ENCODE assay signal across 23 cellular contexts in genomic region chr3:123788706-123789105, GRCh38.
DNase-seq lines count a peak whose midpoint lies in the region; TF ChIP-seq lines count a peak whose summit lies in the region.
"Had no signal": no experiment of that assay in that cellular context is flagged by ENCODE, and none has a peak within 500 bp of the region (broad histone marks: within the 10 kb centered on the region; RNA-seq: fewer than 3 reads in every experiment).

No MANE protein-coding gene starts in this region.

- H3K27ac ChIP-seq in brain microvascular endothelial cell, result peak overlapping the region; percentile 34
- H3K27ac ChIP-seq: gastrocnemius medialis, parathyroid adenoma, right atrium auricular region, vagina had no signal

- H3K4me1 Mint-ChIP-seq in Caco-2 (ENCODE audit: low read depth, unreplicated experiment), result peaks cover 46% of the 10 kb centered on the region
- H3K4me1 Mint-ChIP-seq in mesothelial cell of epicardium, result peaks cover 30% of the 10 kb centered on the region
- H3K4me1 Mint-ChIP-seq in activated naive CD8-positive, alpha-beta T cell treated with anti-CD3 and anti-CD28 coated beads for 36 hours, result no peaks in the 10 kb centered on the region
- H3K4me1 Mint-ChIP-seq: activated CD4-positive, alpha-beta T cell treated with anti-CD3 and anti-CD28 coated beads, Interleukin-2, amount 10 ng/mL, durations not matched to agents 24 days and 14 days; CD4-positive, CD25-positive, alpha-beta regulatory T cell; IgD-negative memory B cell had no signal

- no peaks in the 10 kb centered on the region for H3K9me3 Mint-ChIP-seq in Caco-2 (ENCODE audit: unreplicated experiment)
- H3K9me3 Mint-ChIP-seq in mesothelial cell of epicardium, result peaks cover 4% of the 10 kb centered on the region
- H3K9me3 Mint-ChIP-seq in activated naive CD8-positive, alpha-beta T cell treated with anti-CD3 and anti-CD28 coated beads for 36 hours, result no peaks in the 10 kb centered on the region
- H3K9me3 Mint-ChIP-seq: activated CD4-positive, alpha-beta T cell treated with anti-CD3 and anti-CD28 coated beads, Interleukin-2, amount 10 ng/mL, durations not matched to agents 24 days and 14 days; activated T-cell treated with anti-CD3 and anti-CD28 coated beads, Interleukin-2, amount 50 U/mL, for 4 hours had no signal

- H3K4me3 Mint-ChIP-seq in Caco-2 (ENCODE audit: unreplicated experiment) (no peak overlapping the region), mesothelial cell of epicardium (no peak overlapping the region)
- H3K4me3 Mint-ChIP-seq in activated naive CD8-positive, alpha-beta T cell treated with anti-CD3 and anti-CD28 coated beads for 36 hours, result no peak overlapping the region
- H3K4me3 Mint-ChIP-seq: activated CD4-positive, alpha-beta T cell treated with anti-CD3 and anti-CD28 coated beads, Interleukin-2, amount 10 ng/mL, durations not matched to agents 24 days and 14 days; activated T-cell treated with anti-CD3 and anti-CD28 coated beads, Interleukin-2, amount 50 U/mL, for 4 hours; CD4-positive, CD25-positive, alpha-beta regulatory T cell; IgD-negative memory B cell had no signal

- BruUV-seq in Caco-2 (replicated peaks; lab: Mats Ljungman, UMichigan), result no TSS peak

- DNase-seq in Caco-2 (no peak), M059J (ENCODE audit: low read depth) (peak; percentile 61), brain microvascular endothelial cell (peak; percentile 63), mesothelial cell of epicardium (ENCODE audit: low spot score in 2 of 2, unreplicated experiment in 2 of 2) (no peak), germinal center (ENCODE audit: low spot score) (no peak), COR-L47 (lab: John Stamatoyannopoulos, UW) (no peak)
- no peak for DNase-seq in activated naive CD8-positive, alpha-beta T cell treated with anti-CD3 and anti-CD28 coated beads for 36 hours
- DNase-seq in NK-92 treated with Interleukin-12 subunit alpha and Interleukin-12 subunit beta, amount 100 ng/mL, for 24 hours (lab: John Stamatoyannopoulos, UW), result no peak
- DNase-seq: activated CD4-positive, alpha-beta T cell treated with anti-CD3 and anti-CD28 coated beads, Interleukin-2, amount 10 ng/mL, durations not matched to agents 24 days and 14 days; activated gamma-delta T cell treated with Interleukin-2 at 50 U/mL for 16 hours; activated T-cell treated with anti-CD3 and anti-CD28 coated beads, Interleukin-2, amount 50 U/mL, for 4 hours; CD4-positive, CD25-positive, alpha-beta regulatory T cell; gastrocnemius medialis; mammary epithelial cell; NCI-H1048; NCI-H446 treated with DMSO at 0.1 percent for 48 hours; stimulated activated CD4-positive, alpha-beta T cell treated with anti-CD3 and anti-CD28 coated beads, Interleukin-1b, Interleukin-23, amount 100 ng/mL, for 48 hours; stimulated activated naive CD4-positive, alpha-beta T cell treated with Interleukin-2 at 50 U/mL for 16 hours had no signal

- TF ChIP-seq CTCF in Caco-2 (IDR thresholded peaks at IDR 0.05; ENCODE audit: insufficient read depth in 1 of 2, low read depth in 1 of 2, low read length in 1 of 2, severe bottlenecking in 1 of 2, unreplicated experiment in 1 of 2), result no peak
- no peak for TF ChIP-seq CTCF in brain microvascular endothelial cell (IDR thresholded peaks at IDR 0.05; ENCODE audit: low read depth, low read length, missing control alignments)
- no peak for TF ChIP-seq CTCF in mesothelial cell of epicardium (IDR thresholded peaks at IDR 0.05; ENCODE audit: unreplicated experiment)

- H3K36me3 Mint-ChIP-seq in Caco-2 (ENCODE audit: insufficient read depth, unreplicated experiment) (no peaks in the 10 kb centered on the region), mesothelial cell of epicardium (no peaks in the 10 kb centered on the region)
- H3K36me3 Mint-ChIP-seq in activated naive CD8-positive, alpha-beta T cell treated with anti-CD3 and anti-CD28 coated beads for 36 hours, result no peaks in the 10 kb centered on the region
- H3K36me3 Mint-ChIP-seq: CD4-positive, CD25-positive, alpha-beta regulatory T cell; IgD-negative memory B cell had no signal

- CTCF ChIA-PET in Caco-2 (lab: Charles Lee), result interaction anchor here (0.7 kb wide), 2 partner anchors 15 to 65 kb away, joined by 3 to 4 read pairs; no protein-coding TSS in a partner anchor

- no peaks in the 10 kb centered on the region for H3K9me3 ChIP-seq in Caco-2
- H3K9me3 ChIP-seq: gastrocnemius medialis, HAP-1, right atrium auricular region, vagina had no signal

- no peaks in the 10 kb centered on the region for H3K27me3 Mint-ChIP-seq in Caco-2 (ENCODE audit: insufficient read depth, unreplicated experiment)
- no peaks in the 10 kb centered on the region for H3K27me3 Mint-ChIP-seq in mesothelial cell of epicardium (ENCODE audit: low read depth)
- H3K27me3 Mint-ChIP-seq in activated naive CD8-positive, alpha-beta T cell treated with anti-CD3 and anti-CD28 coated beads for 36 hours, result peaks cover 6% of the 10 kb centered on the region

- no peaks in the 10 kb centered on the region for H3K36me3 ChIP-seq in Caco-2 (ENCODE audit: control insufficient read depth, insufficient read depth, low read length)
- no peaks in the 10 kb centered on the region for H3K36me3 ChIP-seq in brain microvascular endothelial cell (replicated peaks)
- H3K36me3 ChIP-seq: gastrocnemius medialis, HAP-1, right atrium auricular region, vagina had no signal

- no peaks in the 10 kb centered on the region for H3K27me3 ChIP-seq in Caco-2 (replicated peaks; ENCODE audit: control insufficient read depth, insufficient read depth, low read length)
- no peaks in the 10 kb centered on the region for H3K27me3 ChIP-seq in brain microvascular endothelial cell (replicated peaks)
- H3K27me3 ChIP-seq: gastrocnemius medialis, right atrium auricular region, vagina had no signal

- no peak overlapping the region for H3K4me3 ChIP-seq in Caco-2 (ENCODE audit: low read depth, low read length)
- H3K4me3 ChIP-seq in brain microvascular endothelial cell (ENCODE audit: low read depth, low read length), result no peak overlapping the region
- H3K4me3 ChIP-seq: gastrocnemius medialis, HAP-1, right atrium auricular region, vagina had no signal

- peaks cover 62% of the 10 kb centered on the region for H3K4me1 ChIP-seq in Caco-2
- H3K4me1 ChIP-seq: gastrocnemius medialis, HAP-1, parathyroid adenoma, right atrium auricular region had no signal

- in situ Hi-C loops in brain microvascular endothelial cell (cut with HindIII; ENCODE audit: low pct_ligation_motif_present, low sequenced_read_pairs), result no loop called here

- intact Hi-C loops in Caco-2 (cut with micrococcal nuclease; ENCODE audit: unreplicated experiment), result no loop called here

- POLR2A ChIA-PET in Caco-2 (lab: Charles Lee), result no interaction called here

- H3K27ac Mint-ChIP-seq in Caco-2 (ENCODE audit: unreplicated experiment) (peak overlapping the region; percentile 76), mesothelial cell of epicardium (peak overlapping the region; percentile 13)
- H3K27ac Mint-ChIP-seq in activated naive CD8-positive, alpha-beta T cell treated with anti-CD3 and anti-CD28 coated beads for 36 hours, result no peak overlapping the region
- H3K27ac Mint-ChIP-seq: activated CD4-positive, alpha-beta T cell treated with anti-CD3 and anti-CD28 coated beads, Interleukin-2, amount 10 ng/mL, durations not matched to agents 24 days and 14 days; CD4-positive, CD25-positive, alpha-beta regulatory T cell; IgD-negative memory B cell had no signal

Comparison
In these comparisons a context has a peak if more than half of its experiments do, and no peak if none do; other contexts are left out.
1. DNase-seq: peak in M059J (single experiment) and brain microvascular endothelial cell (single experiment); none in Caco-2 (0 of 2), mesothelial cell of epicardium (0 of 2), activated naive CD8-positive, alpha-beta T cell treated with anti-CD3 and anti-CD28 coated beads for 36 hours (single experiment), NK-92 treated with Interleukin-12 subunit alpha and Interleukin-12 subunit beta, amount 100 ng/mL, for 24 hours (single experiment), germinal center (single experiment) and COR-L47 (single experiment).